ENCODE assay signal across 8 cellular contexts in the genomic region with DNA sequence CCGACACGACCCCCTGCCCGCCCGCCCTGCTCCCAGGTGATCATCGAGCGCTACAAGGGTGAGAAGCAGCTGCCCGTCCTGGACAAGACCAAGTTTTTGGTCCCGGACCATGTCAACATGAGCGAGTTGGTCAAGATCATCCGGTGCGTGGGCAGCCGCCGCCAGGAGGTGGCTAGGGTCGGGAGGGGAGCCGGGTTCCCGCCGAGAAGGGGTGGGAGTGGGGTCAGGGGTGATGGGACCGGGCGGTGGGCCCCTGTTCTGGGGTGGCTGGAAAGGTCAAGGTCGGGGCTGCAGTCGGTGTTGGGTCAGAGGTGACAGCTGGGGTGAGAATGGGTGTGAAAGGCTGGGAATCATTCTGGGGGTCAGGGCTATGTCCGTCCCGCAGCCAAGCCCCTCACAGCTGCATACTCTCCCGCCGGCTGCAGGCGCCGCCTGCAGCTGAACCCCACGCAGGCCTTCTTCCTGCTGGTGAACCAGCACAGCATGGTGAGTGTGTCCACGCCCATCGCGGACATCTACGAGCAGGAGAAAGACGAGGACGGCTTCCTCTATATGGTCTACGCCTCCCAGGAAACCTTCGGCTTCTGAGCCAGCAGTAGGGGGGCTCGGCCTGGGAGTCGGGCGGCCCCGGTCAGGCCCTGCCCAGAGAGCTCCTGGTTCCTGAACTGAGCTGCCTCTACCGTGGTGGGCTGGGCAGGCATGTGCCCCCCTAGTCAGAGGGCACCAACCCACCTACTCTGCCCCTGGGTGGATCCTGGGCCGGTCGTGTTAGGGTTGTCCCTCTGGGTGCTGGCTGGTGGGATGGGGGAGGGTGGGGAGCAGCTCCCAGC. TPM values are rescaled to one million over a fixed set of nuclear protein-coding genes. Genes with fewer than 3 reads are reported as not detected.
DNase-seq lines count a peak whose midpoint lies in the region; ATAC-seq, FAIRE-seq and TF ChIP-seq lines count a peak whose summit lies in the region.

No MANE protein-coding gene starts in this region.

- no peak overlapping the region for H2AK5ac ChIP-seq in H1 (ENCODE audit: low read depth, low read length)

- TF ChIP-seq EP300 in H1 (IDR thresholded peaks at IDR 0.05; ENCODE audit: borderline replicate concordance in 1 of 2, low read depth in 2 of 2, low read length in 2 of 2), result no peak

- H3K36me3 Mint-ChIP-seq in naive thymus-derived CD8-positive, alpha-beta T cell, result no peaks in the 10 kb centered on the region

- H3K14ac ChIP-seq in H1 (ENCODE audit: insufficient read length), result no peak overlapping the region

- H4K91ac ChIP-seq in H1 (replicated peaks; ENCODE audit: insufficient read length, low read length), result no peak overlapping the region

- H2BK120ac ChIP-seq in H1 (replicated peaks; ENCODE audit: low read depth, low read length), result no peak overlapping the region

- WGBS in H1 (ENCODE audit: extremely low coverage in 1 of 2, insufficient coverage in 1 of 2, insufficient read length in 1 of 2, insufficient replicate concordance in 2 of 2, low coverage in 1 of 2, low lambda C conversion rate in 2 of 2, missing lambda C conversion rate in 1 of 2), 2 experiments, result 62% methylated on average over 28 of the region's 43 CpGs; no CpG with 5 or more reads in 1 of the 2 experiments
- WGBS in small intestine, 3 donors, result 56 to 75% (median 64%) methylated on average over 39 to 43 of the region's 43 CpGs

- CTCF ChIA-PET in H1 (lab: Charles Lee; ENCODE audit: partially characterized antibody), result interaction anchor here (0.8 to 6.2 kb wide), 8 partner anchors 9 to 148 kb away, joined by 3 to 48 read pairs (median 4); no protein-coding TSS in a partner anchor

- no peak overlapping the region for H2AFZ ChIP-seq in H1 (ENCODE audit: low read length)

- no peaks in the 10 kb centered on the region for H3K27me3 Mint-ChIP-seq in naive thymus-derived CD8-positive, alpha-beta T cell

- H4K20me1 ChIP-seq in H1 (replicated peaks in 1 of 2; ENCODE audit: control insufficient read depth in 1 of 2, insufficient read depth in 2 of 2, low read length in 2 of 2), result peaks cover 0 to 5% of the 10 kb centered on the region in 2 experiments

- TF ChIP-seq CTCF in H1 (IDR thresholded peaks at IDR 0.05; ENCODE audit: control extremely low read depth in 1 of 3, insufficient read depth in 1 of 3, low read depth in 1 of 3, low read length in 3 of 3), result no peak
- no peak for TF ChIP-seq CTCF in vagina (IDR thresholded peaks at IDR 0.05)

- H3K27ac Mint-ChIP-seq in naive thymus-derived CD8-positive, alpha-beta T cell, result peak overlapping the region in 9 of 10 donors; percentile 57 to 97 (median 93)

- H4K5ac ChIP-seq in H1 (ENCODE audit: insufficient read length, low read depth, low read length), result no peak overlapping the region

- H3K9me3 Mint-ChIP-seq in naive thymus-derived CD8-positive, alpha-beta T cell, result no peaks in the 10 kb centered on the region

- H3K27ac ChIP-seq in H1 (ENCODE audit: low read depth, low read length) (no peak overlapping the region), vagina (peak overlapping the region; percentile 95), small intestine (ENCODE audit: low read depth in 1 of 2, low read length in 1 of 2) (peak overlapping the region in 1 of 2 donors; percentile 3)

- H3K27me3 ChIP-seq in H1 (replicated peaks in 1 of 4; ENCODE audit: control insufficient read depth in 3 of 4, extremely low read depth in 1 of 4, insufficient read depth in 3 of 4, low read length in 3 of 4) (peaks cover 0 to 2% (median 0%) of the 10 kb centered on the region in 4 experiments; a peak in 1 of 7 replicates), vagina (no peaks in the 10 kb centered on the region), small intestine (ENCODE audit: control insufficient read depth in 2 of 2, insufficient read depth in 2 of 2, low read length in 2 of 2) (no peaks in the 10 kb centered on the region)

- TF ChIP-seq RAD21 in H1 (IDR thresholded peaks at IDR 0.05 in 1 of 2, conservative IDR thresholded peaks at IDR 0.05 in 1 of 2; ENCODE audit: low read depth in 2 of 2, low read length in 2 of 2), result no peak

- H3K9ac ChIP-seq in H1 (replicated peaks in 1 of 4; ENCODE audit: extremely low read depth in 1 of 4, low read depth in 3 of 4, low read length in 3 of 4), result no peak overlapping the region

- H3K4me1 Mint-ChIP-seq in naive thymus-derived CD8-positive, alpha-beta T cell, result peaks cover 8 to 19% (median 17%) of the 10 kb centered on the region in 4 donors

- no peak overlapping the region for H3K4ac ChIP-seq in H1 (replicated peaks; ENCODE audit: insufficient read length, low read depth, low read length)

- H3K4me2 ChIP-seq in H1 (ENCODE audit: insufficient read depth in 1 of 2, low read depth in 2 of 2, low read length in 2 of 2), result peak overlapping the region; percentile 56 to 59

- POLR2A ChIA-PET in H1 (lab: Charles Lee; ENCODE audit: partially characterized antibody), result interaction anchor here (0.9 to 3.2 kb wide), 6 partner anchors 9 to 148 kb away, joined by 3 to 8 read pairs (median 4); no protein-coding TSS in a partner anchor
- POLR2A ChIA-PET in naive thymus-derived CD8-positive, alpha-beta T cell (lab: Charles Lee), result interaction anchor here (1.7 to 1.9 kb wide), 2 partner anchors 15 to 117 kb away, joined by 5 read pairs; partner anchors contain the start of gene PIGU

- H3K23ac ChIP-seq in H1 (ENCODE audit: insufficient read length), result no peak overlapping the region

- H3K23me2 ChIP-seq in H1 (ENCODE audit: low read depth, low read length), result peaks cover 3% of the 10 kb centered on the region; the same call in 1 of the 2 replicates

- no peak overlapping the region for H2BK20ac ChIP-seq in H1 (ENCODE audit: low read length)

- H3K9me3 ChIP-seq in H1 (ENCODE audit: insufficient read depth in 2 of 2, low read depth in 1 of 2, low read length in 1 of 2) (no peaks in the 10 kb centered on the region), vagina (no peaks in the 10 kb centered on the region), small intestine (ENCODE audit: control insufficient read depth, low read depth) (no peaks in the 10 kb centered on the region)

- no peak for FAIRE-seq in H1 (lab: Jason Lieb, UNC)
- no peak for FAIRE-seq in small intestine (lab: Jason Lieb, UNC)

- H3K4me1 ChIP-seq in H1 (replicated peaks in 1 of 4; ENCODE audit: control insufficient read depth in 3 of 4, insufficient read depth in 4 of 4, low read length in 3 of 4), result peaks cover 0 to 2% (median 0%) of the 10 kb centered on the region in 4 experiments; a peak in 1 of 7 replicates
- H3K4me1 ChIP-seq in vagina, result peaks cover 23% of the 10 kb centered on the region
- H3K4me1 ChIP-seq in small intestine (ENCODE audit: control insufficient read depth in 2 of 2, insufficient read depth in 1 of 2, low read depth in 1 of 2, low read length in 1 of 2), result no peaks in the 10 kb centered on the region

- H3K79me2 ChIP-seq in H1 (ENCODE audit: control insufficient read depth in 1 of 2, insufficient read depth in 2 of 2, low read length in 2 of 2), result no peaks in the 10 kb centered on the region

- H3K18ac ChIP-seq in H1 (ENCODE audit: extremely low read depth, low read length), result no peak overlapping the region

- H4K8ac ChIP-seq in H1 (ENCODE audit: extremely low read depth, insufficient read depth, low read length), result peak overlapping the region; percentile 68; the same call in 1 of the 2 replicates

- no peak overlapping the region for H3K56ac ChIP-seq in H1 (replicated peaks; ENCODE audit: insufficient read length, low read depth, low read length)

- peak overlapping the region; percentile 57 to 90 (median 74) for H3K4me3 Mint-ChIP-seq in naive thymus-derived CD8-positive, alpha-beta T cell

- no peak overlapping the region for H2BK5ac ChIP-seq in H1 (ENCODE audit: low read depth, low read length)

- intact Hi-C loops in vagina (cut with DNase I), result no loop called here

- H3K36me3 ChIP-seq in H1 (ENCODE audit: control insufficient read depth in 2 of 4, insufficient read depth in 4 of 4, low read length in 3 of 4) (no peaks in the 10 kb centered on the region), vagina (no peaks in the 10 kb centered on the region), small intestine (ENCODE audit: control insufficient read depth in 2 of 2, insufficient read depth in 2 of 2, low read length in 2 of 2) (no peaks in the 10 kb centered on the region)

- no peak overlapping the region for H2BK12ac ChIP-seq in H1 (ENCODE audit: low read depth, low read length)

- no peak overlapping the region for H2BK15ac ChIP-seq in H1 (ENCODE audit: low read length)

- H3K4me3 ChIP-seq in H1 (ENCODE audit: extremely low read depth in 1 of 4, insufficient read depth in 2 of 4, low read depth in 3 of 4, low read length in 4 of 4), result peak overlapping the region in 2 of 4 experiments; percentile 52 to 80; a peak in 4 of 8 replicates
- peak overlapping the region; percentile 78 to 94 for H3K4me3 ChIP-seq in vagina
- no peak overlapping the region for H3K4me3 ChIP-seq in small intestine (ENCODE audit: low read depth in 1 of 2, low read length in 2 of 2)

- TF ChIP-seq POLR2A in H1 (IDR thresholded peaks at IDR 0.05; ENCODE audit: control extremely low read depth in 1 of 2, low read depth in 2 of 2, low read length in 2 of 2) (no peak), vagina (IDR thresholded peaks at IDR 0.05) (no peak)

- DNase-seq in stimulated activated naive CD4-positive, alpha-beta T cell (lab: John Stamatoyannopoulos, UW), result peak in 4 of 6 experiments; percentile 13 to 23 (median 20)
- no peak for DNase-seq in stimulated activated naive CD4-positive, alpha-beta T cell treated with Interleukin-2 at 50 U/mL for 16 hours (lab: John Stamatoyannopoulos, UW)
- DNase-seq in H1 (ENCODE audit: low read depth in 1 of 2, low spot score in 2 of 2) (no peak), vagina (ENCODE audit: extremely low spot score in 2 of 2) (no peak), small intestine (no peak)
- DNase-seq in naive thymus-derived CD8-positive, alpha-beta T cell, result peak in 4 of 10 donors; percentile 12 to 66 (median 26)

- no peaks in the 10 kb centered on the region; the same call in 1 of the 2 replicates for H3K79me1 ChIP-seq in H1 (ENCODE audit: low read depth, low read length)

- no peak for ATAC-seq in naive thymus-derived CD8-positive, alpha-beta T cell
- ATAC-seq in GM21825 (IDR thresholded peaks at IDR 0.05; ENCODE audit: unreplicated experiment) (no peak), HG02678 (IDR thresholded peaks at IDR 0.05; ENCODE audit: unreplicated experiment) (no peak)

RNA-seq across cellular contexts. Expression of gene MAP1LC3A, which starts 1.0 kb away (rescaled TPM):
- 5.0 and 6.3 TPM in 2 replicates for total RNA-seq in H1 (2021; fragmentation: NEBNext Ultra II Directional; extraction: Animal tissue kit (Norgen Biotek cat#: 25700))
- polyA plus RNA-seq in H1 (2011; rRNA removed) (6.1 and 9.5 TPM in 2 replicates), small intestine (10 to 100 TPM; 49.4 to 83.6 (median 57.8) TPM)
- 3.5 TPM for polyA plus RNA-seq in H1 (2011; cell fraction: cytosol; rRNA removed)
- 15.4 TPM for polyA plus RNA-seq in H1 (2011; cell fraction: nucleus; rRNA removed)
- 3.8 to 10.9 TPM (median 10.8 TPM) in 4 replicates for polyA plus RNA-seq in H1 (2012, experiment 1 of 2)
- polyA plus RNA-seq in H1 (2012, experiment 2 of 2), result 9.2 TPM
- 5.6 TPM for polyA plus RNA-seq in H1 (2013, experiment 1 of 2)
- polyA plus RNA-seq in H1 (2013, experiment 2 of 2), result 5.4 TPM
- 0.61 and 0.69 TPM in 2 replicates for polyA minus RNA-seq in H1 (2011; rRNA and poly(A)+ RNA removed)
- 4.7 TPM for polyA minus RNA-seq in H1 (2011; cell fraction: cytosol; rRNA and poly(A)+ RNA removed)
- polyA minus RNA-seq in H1 (2011; cell fraction: nucleus; rRNA and poly(A)+ RNA removed), result 3.9 TPM
- 1 to 10 TPM in 1 of 2 experiments, under 1 TPM in 1; 0.99 to 2.4 TPM for total RNA-seq in naive thymus-derived CD8-positive, alpha-beta T cell
- polyA plus RNA-seq in naive thymus-derived CD8-positive, alpha-beta T cell, result 1 to 10 TPM in 2 of 3 donors, under 1 TPM in 1; 0.94 to 2.1 (median 1.6) TPM
- 71.5 TPM for total RNA-seq in vagina

RNA-seq across cellular contexts. Expression of gene DYNLRB1, which starts 43.3 kb away (rescaled TPM):
- 107 and 109 TPM in 2 replicates for total RNA-seq in H1 (2021; fragmentation: NEBNext Ultra II Directional; extraction: Animal tissue kit (Norgen Biotek cat#: 25700))
- polyA plus RNA-seq in H1 (2011; rRNA removed), result 206 and 214 TPM in 2 replicates
- 156 TPM for polyA plus RNA-seq in H1 (2011; cell fraction: cytosol; rRNA removed)
- polyA plus RNA-seq in H1 (2011; cell fraction: nucleus; rRNA removed), result 142 TPM
- 208 to 280 TPM (median 256 TPM) in 4 replicates for polyA plus RNA-seq in H1 (2012, experiment 1 of 2)
- 422 TPM for polyA plus RNA-seq in H1 (2012, experiment 2 of 2)
- 190 TPM for polyA plus RNA-seq in H1 (2013, experiment 1 of 2)
- polyA plus RNA-seq in H1 (2013, experiment 2 of 2), result 197 TPM
- polyA minus RNA-seq in H1 (2011; rRNA and poly(A)+ RNA removed), result 114 and 160 TPM in 2 replicates
- 51.7 TPM for polyA minus RNA-seq in H1 (2011; cell fraction: cytosol; rRNA and poly(A)+ RNA removed)
- 56.9 TPM for polyA minus RNA-seq in H1 (2011; cell fraction: nucleus; rRNA and poly(A)+ RNA removed)
- 10 to 100 TPM; 60.1 to 67.6 TPM for total RNA-seq in naive thymus-derived CD8-positive, alpha-beta T cell
- polyA plus RNA-seq in naive thymus-derived CD8-positive, alpha-beta T cell, result 100 to 1,000 TPM; 216 to 275 (median 268) TPM
- total RNA-seq in vagina, result 135 TPM
- polyA plus RNA-seq in small intestine, result 100 to 1,000 TPM; 147 to 306 (median 260) TPM

Comparison
In these comparisons a context has a peak if more than half of its experiments do, and no peak if none do; other contexts are left out.
1. DNase-seq: peak in stimulated activated naive CD4-positive, alpha-beta T cell (4 of 6); none in stimulated activated naive CD4-positive, alpha-beta T cell treated with Interleukin-2 at 50 U/mL for 16 hours (single experiment), H1 (0 of 2), vagina (0 of 2) and small intestine (single experiment).
2. H3K4me3 ChIP-seq: peak in vagina (2 of 2); none in small intestine (0 of 2).